23 cellular contexts compared by ENCODE assay signal in the genomic region with DNA sequence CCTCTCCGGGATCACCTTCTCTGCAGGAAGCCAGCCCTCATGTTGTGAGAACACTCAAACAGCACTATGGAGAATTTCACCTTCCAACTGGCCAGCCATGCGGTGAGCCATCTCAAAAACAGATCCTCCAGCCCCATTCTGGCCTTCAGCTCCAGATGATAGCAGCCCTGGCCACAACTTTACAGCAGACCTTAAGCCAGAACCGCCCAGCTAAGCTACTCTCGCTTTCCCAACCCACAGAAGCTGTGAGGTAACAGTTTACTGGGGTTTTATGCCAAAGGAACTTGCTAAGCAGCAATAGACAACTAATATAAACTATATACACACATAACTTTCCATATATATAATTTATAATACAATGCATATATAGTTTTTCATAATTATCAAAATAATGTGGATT.
"Had no signal": no experiment of that assay in that cellular context is flagged by ENCODE, and none has a peak within 500 bp of the region (broad histone marks: within the 10 kb centered on the region; RNA-seq: fewer than 3 reads in every experiment).

No MANE protein-coding gene starts in this region.

- H3K36me3 ChIP-seq: heart right ventricle, neural progenitor cell, ovary, right atrium auricular region, stomach had no signal

- ATAC-seq: heart right ventricle; left cardiac atrium; left ventricle myocardium superior; natural killer cell treated with Interleukin-12 subunit alpha and Interleukin-12 subunit beta and Interleukin-15 and Interleukin-18, amount 100 ng/mL, for 72 hours had no signal

- H3K4me3 Mint-ChIP-seq: endodermal cell; natural killer cell treated with Interleukin-12 subunit alpha and Interleukin-12 subunit beta and Interleukin-15 and Interleukin-18, amount 100 ng/mL, for 72 hours; neural progenitor cell had no signal

- DNase-seq: effector CD4-positive, alpha-beta T cell; endodermal cell; erythroblast; foreskin melanocyte; heart right ventricle; hypothalamus; kidney; left cardiac atrium; left ventricle myocardium superior; mesenchymal stem cell; midbrain; nucleus accumbens; ovary; small intestine; stimulated activated CD4-positive, alpha-beta T cell treated with anti-CD3 and anti-CD28 coated beads, Interleukin-12 subunit alpha, Interleukin-12 subunit beta, amount 100 ng/mL, for 4 hours; stimulated activated naive CD4-positive, alpha-beta T cell; stomach; trophoblast cell had no signal

- H3K9me3 Mint-ChIP-seq: endodermal cell; natural killer cell treated with Interleukin-12 subunit alpha and Interleukin-12 subunit beta and Interleukin-15 and Interleukin-18, amount 100 ng/mL, for 72 hours; neural progenitor cell had no signal

- H3K27me3 ChIP-seq: heart right ventricle, neural progenitor cell, ovary, right atrium auricular region, stomach had no signal

- H3K9me3 ChIP-seq: heart right ventricle, ovary, right atrium auricular region, stomach had no signal

- H3K4me3 ChIP-seq: coronary artery, heart right ventricle, lung, neural progenitor cell, ovary, right atrium auricular region, stomach had no signal

- H3K4me1 Mint-ChIP-seq: endodermal cell had no signal

- H3K27ac ChIP-seq: coronary artery, heart right ventricle, neural progenitor cell, ovary, right atrium auricular region, stomach had no signal

- H3K27ac Mint-ChIP-seq: endodermal cell; natural killer cell treated with Interleukin-12 subunit alpha and Interleukin-12 subunit beta and Interleukin-15 and Interleukin-18, amount 100 ng/mL, for 72 hours; neural progenitor cell had no signal

- H3K36me3 Mint-ChIP-seq: natural killer cell treated with Interleukin-12 subunit alpha and Interleukin-12 subunit beta and Interleukin-15 and Interleukin-18, amount 100 ng/mL, for 72 hours; neural progenitor cell had no signal
